ENCODE assay signal across 1 cellular context in the genomic region with DNA sequence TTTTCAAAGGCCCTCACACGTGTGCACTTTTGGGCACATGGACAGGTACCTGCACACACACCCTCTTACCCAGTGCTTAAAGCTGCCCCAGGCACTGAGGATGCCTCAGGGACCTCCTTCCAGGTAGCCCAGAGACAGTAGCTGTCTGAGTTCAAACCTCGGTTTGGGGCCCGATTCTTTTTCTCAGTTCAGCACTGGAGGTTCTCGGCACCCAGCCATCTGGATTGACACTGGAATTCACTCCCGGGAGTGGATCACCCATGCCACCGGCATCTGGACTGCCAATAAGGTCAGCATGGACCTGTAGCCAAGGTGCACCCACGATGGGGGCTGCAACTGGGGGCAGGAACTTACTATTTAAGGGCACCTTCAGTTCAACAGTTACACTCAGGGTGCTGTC.
TF ChIP-seq lines count a peak whose summit lies in the region.

No MANE protein-coding gene starts in this region.

TF ChIP-seq in GM23338, 12 proteins besides CTCF, POLR2A, EP300 and RAD21:
- TF ChIP-seq, protein P1, sequence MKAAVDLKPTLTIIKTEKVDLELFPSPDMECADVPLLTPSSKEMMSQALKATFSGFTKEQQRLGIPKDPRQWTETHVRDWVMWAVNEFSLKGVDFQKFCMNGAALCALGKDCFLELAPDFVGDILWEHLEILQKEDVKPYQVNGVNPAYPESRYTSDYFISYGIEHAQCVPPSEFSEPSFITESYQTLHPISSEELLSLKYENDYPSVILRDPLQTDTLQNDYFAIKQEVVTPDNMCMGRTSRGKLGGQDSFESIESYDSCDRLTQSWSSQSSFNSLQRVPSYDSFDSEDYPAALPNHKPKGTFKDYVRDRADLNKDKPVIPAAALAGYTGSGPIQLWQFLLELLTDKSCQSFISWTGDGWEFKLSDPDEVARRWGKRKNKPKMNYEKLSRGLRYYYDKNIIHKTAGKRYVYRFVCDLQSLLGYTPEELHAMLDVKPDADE (IDR thresholded peaks at IDR 0.05): no peak
- no peak for TF ChIP-seq EZH2 (IDR thresholded peaks at IDR 0.05; ENCODE audit: low read depth, unreplicated experiment)
- TF ChIP-seq ZNF331 (CRISPR knock-in tag; IDR thresholded peaks at IDR 0.05; ENCODE audit: low read depth): no peak
- TF ChIP-seq, protein P2, sequence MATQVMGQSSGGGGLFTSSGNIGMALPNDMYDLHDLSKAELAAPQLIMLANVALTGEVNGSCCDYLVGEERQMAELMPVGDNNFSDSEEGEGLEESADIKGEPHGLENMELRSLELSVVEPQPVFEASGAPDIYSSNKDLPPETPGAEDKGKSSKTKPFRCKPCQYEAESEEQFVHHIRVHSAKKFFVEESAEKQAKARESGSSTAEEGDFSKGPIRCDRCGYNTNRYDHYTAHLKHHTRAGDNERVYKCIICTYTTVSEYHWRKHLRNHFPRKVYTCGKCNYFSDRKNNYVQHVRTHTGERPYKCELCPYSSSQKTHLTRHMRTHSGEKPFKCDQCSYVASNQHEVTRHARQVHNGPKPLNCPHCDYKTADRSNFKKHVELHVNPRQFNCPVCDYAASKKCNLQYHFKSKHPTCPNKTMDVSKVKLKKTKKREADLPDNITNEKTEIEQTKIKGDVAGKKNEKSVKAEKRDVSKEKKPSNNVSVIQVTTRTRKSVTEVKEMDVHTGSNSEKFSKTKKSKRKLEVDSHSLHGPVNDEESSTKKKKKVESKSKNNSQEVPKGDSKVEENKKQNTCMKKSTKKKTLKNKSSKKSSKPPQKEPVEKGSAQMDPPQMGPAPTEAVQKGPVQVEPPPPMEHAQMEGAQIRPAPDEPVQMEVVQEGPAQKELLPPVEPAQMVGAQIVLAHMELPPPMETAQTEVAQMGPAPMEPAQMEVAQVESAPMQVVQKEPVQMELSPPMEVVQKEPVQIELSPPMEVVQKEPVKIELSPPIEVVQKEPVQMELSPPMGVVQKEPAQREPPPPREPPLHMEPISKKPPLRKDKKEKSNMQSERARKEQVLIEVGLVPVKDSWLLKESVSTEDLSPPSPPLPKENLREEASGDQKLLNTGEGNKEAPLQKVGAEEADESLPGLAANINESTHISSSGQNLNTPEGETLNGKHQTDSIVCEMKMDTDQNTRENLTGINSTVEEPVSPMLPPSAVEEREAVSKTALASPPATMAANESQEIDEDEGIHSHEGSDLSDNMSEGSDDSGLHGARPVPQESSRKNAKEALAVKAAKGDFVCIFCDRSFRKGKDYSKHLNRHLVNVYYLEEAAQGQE (IDR thresholded peaks at IDR 0.05; ENCODE audit: unreplicated experiment): no peak
- TF ChIP-seq POLR2AphosphoS5 (IDR thresholded peaks at IDR 0.05; ENCODE audit: low read depth): no peak
- TF ChIP-seq ZNF114 (CRISPR knock-in tag; IDR thresholded peaks at IDR 0.05): no peak
- no peak for TF ChIP-seq CREB1 (CRISPR knock-in tag; IDR thresholded peaks at IDR 0.05; ENCODE audit: low read depth)
- no peak for TF ChIP-seq NANOG (IDR thresholded peaks at IDR 0.05; ENCODE audit: borderline replicate concordance)
- no peak for TF ChIP-seq EZH2phosphoT487 (IDR thresholded peaks at IDR 0.05; ENCODE audit: unreplicated experiment)
